Comparison of ENCODE assay signal across 8 cellular contexts in the genomic region with DNA sequence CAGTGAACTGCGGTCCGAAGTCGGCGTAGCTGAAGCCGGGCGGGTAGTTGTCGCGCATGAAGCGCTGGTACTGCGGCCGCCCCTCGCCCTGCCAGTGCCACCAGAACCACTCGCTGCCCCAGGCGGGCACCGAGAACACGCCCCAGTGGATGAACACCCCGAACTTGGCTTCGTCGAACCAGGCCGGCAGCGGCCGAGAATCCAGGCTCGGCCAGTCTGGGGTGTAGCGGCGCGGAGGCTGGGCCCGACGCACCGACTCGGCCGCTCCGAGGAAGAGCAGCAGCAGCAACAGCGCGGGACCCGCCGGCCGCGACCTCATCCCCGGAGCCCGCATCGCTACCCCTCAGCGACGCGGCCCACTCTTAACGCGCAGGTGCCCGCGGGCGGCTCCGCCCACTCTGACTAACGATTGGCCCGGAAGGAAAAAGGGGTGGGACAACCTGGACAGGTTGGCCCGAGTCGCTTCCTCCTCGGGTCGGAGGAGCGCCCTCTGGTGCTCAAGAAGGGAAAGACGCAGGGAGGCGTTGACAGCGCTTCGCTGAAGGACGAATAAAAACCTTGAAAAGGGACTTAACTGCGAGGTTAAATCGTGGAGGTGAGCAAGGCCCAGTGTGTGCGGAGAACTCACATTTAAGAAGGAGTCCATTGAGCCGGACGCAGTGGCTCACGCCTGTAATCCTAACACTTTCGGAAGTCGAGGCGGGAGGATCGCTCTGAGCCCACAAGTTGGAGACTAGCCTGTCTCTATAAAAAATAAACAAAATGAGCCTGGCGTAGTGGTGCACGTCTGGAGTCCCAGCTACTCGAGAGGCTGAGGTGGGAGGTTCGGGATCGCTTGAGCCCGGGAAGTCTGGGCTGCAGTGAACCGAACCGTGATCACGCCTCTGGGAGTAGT. TPM values are rescaled to one million over a fixed set of nuclear protein-coding genes. Genes with fewer than 3 reads are reported as not detected.
A peak's percentile ranks its signal among the peaks of the same experiment; 100 is the strongest.
DNase-seq lines count a peak whose midpoint lies in the region; ATAC-seq and TF ChIP-seq lines count a peak whose summit lies in the region.

A gene (minus strand): TSS at position 338 of the 895 bp plus-strand sequence. CDS start 4 bp downstream, at position 334.

- H3K4me3 ChIP-seq in GM06990 (replicated peaks; ENCODE audit: low read depth, low read length) (peak within 1 kb of the TSS; percentile 90), SK-N-MC (peak within 1 kb of the TSS; percentile 87), osteoblast (ENCODE audit: insufficient read depth, low read length) (peak within 1 kb of the TSS; percentile 88), thoracic aorta (peak within 1 kb of the TSS; percentile 86)

- peak within 1 kb of the TSS; percentile 99 for H3K4me2 ChIP-seq in osteoblast (ENCODE audit: insufficient read depth, low read length)

- CTCF ChIA-PET in HEK293T (lab: Yijun Ruan, JAX): no interaction called here

- H3K9me3 ChIP-seq in SK-N-MC (ENCODE audit: low read depth, low read length) (no peaks in the 10 kb centered on the region), osteoblast (ENCODE audit: low read depth, low read length) (no peaks in the 10 kb centered on the region), thoracic aorta (no peaks in the 10 kb centered on the region)

- H4K20me1 ChIP-seq in osteoblast (ENCODE audit: insufficient read depth, low read length): no peaks in the 10 kb centered on the region

- DNase-seq in GM06990 (ENCODE audit: extremely low read depth, insufficient read length): peak; percentile 92
- peak; percentile 97 for DNase-seq in HEK293T (ENCODE audit: extremely low spot score)
- DNase-seq in MV-4-11 (lab: John Stamatoyannopoulos, UW): peak; percentile 87
- DNase-seq in SK-N-MC (ENCODE audit: low read depth, low spot score): peak; percentile 76
- peak; percentile 93 to 94 for DNase-seq in activated naive CD4-positive, alpha-beta T cell treated with anti-CD3 and anti-CD28 coated beads, Interleukin-2, amount 50 U/mL, for 72 hours (ENCODE audit: low spot score in 2 of 2)
- DNase-seq in glutamatergic neuron: peak; percentile 91
- peak; percentile 99 for DNase-seq in osteoblast (ENCODE audit: insufficient read length, low spot score, missing footprints)
- peak; percentile 65 for DNase-seq in thoracic aorta (ENCODE audit: low spot score)

- ATAC-seq in activated naive CD4-positive, alpha-beta T cell treated with anti-CD3 and anti-CD28 coated beads, Interleukin-2, amount 50 U/mL, for 72 hours: peak; percentile 99 to 100
- peak; percentile 97 for ATAC-seq in thoracic aorta (ENCODE audit: insufficient number of reproducible peaks, low FRiP score, low read depth)

- peak within 1 kb of the TSS; percentile 92 for H2AFZ ChIP-seq in osteoblast (ENCODE audit: low read length)

- H3K27me3 ChIP-seq in GM06990 (replicated peaks; ENCODE audit: control insufficient read depth, insufficient read depth, low read length) (no peaks in the 10 kb centered on the region), osteoblast (ENCODE audit: insufficient read depth, low read length) (peaks cover 4% of the 10 kb centered on the region), thoracic aorta (replicated peaks; ENCODE audit: insufficient read depth) (no peaks in the 10 kb centered on the region)

- no peaks in the 10 kb centered on the region for H3K9me3 Mint-ChIP-seq in activated naive CD4-positive, alpha-beta T cell treated with anti-CD3 and anti-CD28 coated beads, Interleukin-2, amount 50 U/mL, for 72 hours
- peaks cover 3% of the 10 kb centered on the region for H3K9me3 Mint-ChIP-seq in glutamatergic neuron (ENCODE audit: unreplicated experiment)

- peak; percentile 90 for TF ChIP-seq CTCF in GM06990 (IDR thresholded peaks at IDR 0.05; ENCODE audit: insufficient read depth, low read length, poor library complexity, severe bottlenecking)
- peak; percentile 94 for TF ChIP-seq CTCF in glutamatergic neuron (IDR thresholded peaks at IDR 0.05; ENCODE audit: partially characterized antibody, unreplicated experiment)
- peak; percentile 93 for TF ChIP-seq CTCF in osteoblast (IDR thresholded peaks at IDR 0.05; ENCODE audit: extremely low read depth, low read depth, low read length)
- peak; percentile 94 for TF ChIP-seq CTCF in thoracic aorta (IDR thresholded peaks at IDR 0.05)

- peaks cover 13% of the 10 kb centered on the region for H3K4me1 ChIP-seq in osteoblast (ENCODE audit: insufficient read depth, low read length)
- H3K4me1 ChIP-seq in thoracic aorta (ENCODE audit: control insufficient read depth in 1 of 2, low read depth in 2 of 2): peaks cover 12 to 21% of the 10 kb centered on the region in 2 donors

- peak within 1 kb of the TSS; percentile 84 for H3K4me3 Mint-ChIP-seq in glutamatergic neuron (ENCODE audit: unreplicated experiment)

- POLR2A ChIA-PET in HEK293T (lab: Yijun Ruan, JAX): no interaction called here

- H3K27ac ChIP-seq in SK-N-MC (peak within 1 kb of the TSS; percentile 95), osteoblast (ENCODE audit: low read depth, low read length) (peak within 1 kb of the TSS; percentile 51), thoracic aorta (peak within 1 kb of the TSS; percentile 75 to 79)

- peaks cover 5% of the 10 kb centered on the region for H3K36me3 ChIP-seq in GM06990 (ENCODE audit: control insufficient read depth, insufficient read depth, low read length)
- H3K36me3 ChIP-seq in SK-N-MC (ENCODE audit: insufficient read depth, low read length): peaks cover 22% of the 10 kb centered on the region
- peaks cover 3% of the 10 kb centered on the region for H3K36me3 ChIP-seq in osteoblast (ENCODE audit: insufficient read depth, low read length)
- H3K36me3 ChIP-seq in thoracic aorta: no peaks in the 10 kb centered on the region

- peaks cover 8% of the 10 kb centered on the region for H3K27me3 Mint-ChIP-seq in glutamatergic neuron (ENCODE audit: unreplicated experiment)

- H3K36me3 Mint-ChIP-seq in activated naive CD4-positive, alpha-beta T cell treated with anti-CD3 and anti-CD28 coated beads, Interleukin-2, amount 50 U/mL, for 72 hours: peaks cover 0 to 10% of the 10 kb centered on the region in 2 donors
- H3K36me3 Mint-ChIP-seq in glutamatergic neuron (ENCODE audit: unreplicated experiment): no peaks in the 10 kb centered on the region

- peak within 1 kb of the TSS; percentile 76 for H3K9ac ChIP-seq in SK-N-MC (ENCODE audit: insufficient read length)

- peaks cover 7% of the 10 kb centered on the region for H3K79me2 ChIP-seq in osteoblast (ENCODE audit: insufficient read depth, low read length)

- peak within 1 kb of the TSS; percentile 71 to 89 for H3K27ac Mint-ChIP-seq in activated naive CD4-positive, alpha-beta T cell treated with anti-CD3 and anti-CD28 coated beads, Interleukin-2, amount 50 U/mL, for 72 hours
- no peak within 1 kb of the TSS for H3K27ac Mint-ChIP-seq in glutamatergic neuron (ENCODE audit: unreplicated experiment)

- no peaks in the 10 kb centered on the region for H3K4me1 Mint-ChIP-seq in glutamatergic neuron (ENCODE audit: low read depth, unreplicated experiment)

TF ChIP-seq in HEK293T, 16 proteins besides CTCF, POLR2A, EP300 and RAD21:
- TF ChIP-seq L3MBTL2 (conservative IDR thresholded peaks at IDR 0.05): peak; percentile 50
- TF ChIP-seq LEF1 (IDR thresholded peaks at IDR 0.05; ENCODE audit: borderline replicate concordance): no peak

RNA-seq across cellular contexts. Expression of the gene that starts here (rescaled TPM):
- 1 to 10 TPM; 4.3 to 6.4 TPM for total RNA-seq in activated naive CD4-positive, alpha-beta T cell treated with anti-CD3 and anti-CD28 coated beads, Interleukin-2, amount 50 U/mL, for 72 hours
- total RNA-seq in glutamatergic neuron (ENCODE audit: unreplicated experiment) (8.8 TPM), osteoblast (31.2 and 34.7 TPM in 2 replicates), thoracic aorta (10 to 100 TPM; 30.5 to 70.8 TPM)

Comparison
In these comparisons a context has a peak if more than half of its experiments do, and no peak if none do; other contexts are left out.
1. Peak in every context shown above with its lines: DNase-seq, ATAC-seq, H3K4me3 ChIP-seq and H3K27ac ChIP-seq.